ENCODE assay signal across 1 cellular context in the genomic region with DNA sequence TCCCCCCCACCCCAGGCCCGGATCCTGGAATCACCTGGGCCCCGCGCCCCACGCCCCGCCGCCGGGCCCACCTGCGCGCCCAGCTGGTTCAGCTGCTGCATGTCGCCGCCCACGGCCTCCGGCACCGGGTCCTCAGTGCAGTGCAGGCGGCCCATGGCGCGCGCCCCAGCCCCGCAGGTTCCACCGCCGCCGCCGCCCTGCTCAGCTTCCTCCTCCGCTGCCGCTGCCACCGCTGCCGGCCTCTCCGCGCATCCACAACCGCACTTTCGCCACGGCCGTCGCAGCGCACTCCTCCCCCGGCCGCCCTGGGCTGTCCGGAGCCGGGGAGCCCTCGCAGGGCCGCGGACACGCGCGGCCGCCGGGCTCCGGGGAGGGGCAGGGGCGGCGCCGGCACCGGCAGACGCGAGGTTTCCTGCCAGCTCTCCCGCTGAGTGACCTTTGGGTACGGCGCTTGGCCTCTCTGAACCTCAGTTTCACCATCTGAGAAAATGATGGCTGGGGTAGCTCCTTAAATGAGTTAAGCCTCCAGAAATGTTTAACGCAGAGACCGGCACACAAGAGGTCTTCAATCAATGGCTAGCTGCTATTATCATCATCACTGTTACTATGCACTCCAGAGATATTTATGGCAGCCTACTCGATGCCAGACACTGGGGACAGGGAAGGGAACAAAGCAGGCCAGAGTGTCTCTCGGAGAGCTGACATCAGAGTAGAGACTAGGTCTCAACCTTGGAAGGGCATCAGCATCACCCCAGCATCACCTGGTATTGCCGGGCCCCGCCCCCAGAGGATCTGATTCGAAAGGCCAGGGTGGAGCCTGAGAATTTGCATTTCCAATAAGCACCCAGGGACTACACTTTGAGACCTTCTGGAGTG.
TF ChIP-seq lines count a peak whose summit lies in the region.

A gene (minus strand): TSS at position 231 of the 876 bp plus-strand sequence. CDS start 76 bp downstream, at position 155.

TF ChIP-seq in HepG2, 621 proteins besides CTCF, POLR2A, EP300 and RAD21 (continued from another document and continues in another):
- TF ChIP-seq JUND (CRISPR knock-in tag; IDR thresholded peaks at IDR 0.05) (no peak), ZMYM3 (CRISPR knock-in tag; IDR thresholded peaks at IDR 0.05) (peak; percentile 86), ZNF709 (CRISPR knock-in tag; IDR thresholded peaks at IDR 0.05) (no peak), EZH2 (conservative IDR thresholded peaks at IDR 0.05; ENCODE audit: low read depth, low read length) (no peak), CC2D1A (CRISPR knock-in tag; IDR thresholded peaks at IDR 0.05) (no peak), FLYWCH1 (CRISPR knock-in tag; IDR thresholded peaks at IDR 0.05) (no peak), KDM6A (CRISPR knock-in tag; IDR thresholded peaks at IDR 0.05; ENCODE audit: low read depth) (peak; percentile 11; the same call in 1 of the 2 replicates), SP4 (CRISPR knock-in tag; IDR thresholded peaks at IDR 0.05) (peak; percentile 43), ZNF644 (CRISPR knock-in tag; IDR thresholded peaks at IDR 0.05; ENCODE audit: low read depth) (no peak), HNRNPUL1 (IDR thresholded peaks at IDR 0.05; ENCODE audit: low read depth, low read length) (no peak), ZNF878 (CRISPR knock-in tag; IDR thresholded peaks at IDR 0.05) (no peak), MLLT10 (CRISPR knock-in tag; IDR thresholded peaks at IDR 0.05) (no peak), CAMTA2 (CRISPR knock-in tag; IDR thresholded peaks at IDR 0.05; ENCODE audit: borderline replicate concordance) (0 out of 2 replicates have a peak, but pooled peaks have one; percentile 60), ATM (IDR thresholded peaks at IDR 0.05; ENCODE audit: borderline replicate concordance) (no peak), DR1 (CRISPR knock-in tag; IDR thresholded peaks at IDR 0.05) (no peak; the same call in 1 of the 2 replicates), ZNF260 (CRISPR knock-in tag; IDR thresholded peaks at IDR 0.05; ENCODE audit: borderline replicate concordance, low read depth) (no peak), EED (CRISPR knock-in tag; IDR thresholded peaks at IDR 0.05) (no peak), ZSCAN21 (CRISPR knock-in tag; IDR thresholded peaks at IDR 0.05; ENCODE audit: borderline replicate concordance) (peak; percentile 64; the same call in 1 of the 2 replicates), RBM22 (optimal IDR thresholded peaks at IDR 0.05; ENCODE audit: low read length) (no peak), ZNF235 (CRISPR knock-in tag; IDR thresholded peaks at IDR 0.05; ENCODE audit: borderline replicate concordance) (no peak), NCOA5 (CRISPR knock-in tag; IDR thresholded peaks at IDR 0.05) (no peak), ZNF629 (CRISPR knock-in tag; conservative IDR thresholded peaks at IDR 0.05) (no peak), NCOA2 (CRISPR knock-in tag; IDR thresholded peaks at IDR 0.05) (no peak), ATF7 (IDR thresholded peaks at IDR 0.05) (no peak), ATF7 (CRISPR knock-in tag; IDR thresholded peaks at IDR 0.05) (no peak)
- TF ChIP-seq, protein P1, sequence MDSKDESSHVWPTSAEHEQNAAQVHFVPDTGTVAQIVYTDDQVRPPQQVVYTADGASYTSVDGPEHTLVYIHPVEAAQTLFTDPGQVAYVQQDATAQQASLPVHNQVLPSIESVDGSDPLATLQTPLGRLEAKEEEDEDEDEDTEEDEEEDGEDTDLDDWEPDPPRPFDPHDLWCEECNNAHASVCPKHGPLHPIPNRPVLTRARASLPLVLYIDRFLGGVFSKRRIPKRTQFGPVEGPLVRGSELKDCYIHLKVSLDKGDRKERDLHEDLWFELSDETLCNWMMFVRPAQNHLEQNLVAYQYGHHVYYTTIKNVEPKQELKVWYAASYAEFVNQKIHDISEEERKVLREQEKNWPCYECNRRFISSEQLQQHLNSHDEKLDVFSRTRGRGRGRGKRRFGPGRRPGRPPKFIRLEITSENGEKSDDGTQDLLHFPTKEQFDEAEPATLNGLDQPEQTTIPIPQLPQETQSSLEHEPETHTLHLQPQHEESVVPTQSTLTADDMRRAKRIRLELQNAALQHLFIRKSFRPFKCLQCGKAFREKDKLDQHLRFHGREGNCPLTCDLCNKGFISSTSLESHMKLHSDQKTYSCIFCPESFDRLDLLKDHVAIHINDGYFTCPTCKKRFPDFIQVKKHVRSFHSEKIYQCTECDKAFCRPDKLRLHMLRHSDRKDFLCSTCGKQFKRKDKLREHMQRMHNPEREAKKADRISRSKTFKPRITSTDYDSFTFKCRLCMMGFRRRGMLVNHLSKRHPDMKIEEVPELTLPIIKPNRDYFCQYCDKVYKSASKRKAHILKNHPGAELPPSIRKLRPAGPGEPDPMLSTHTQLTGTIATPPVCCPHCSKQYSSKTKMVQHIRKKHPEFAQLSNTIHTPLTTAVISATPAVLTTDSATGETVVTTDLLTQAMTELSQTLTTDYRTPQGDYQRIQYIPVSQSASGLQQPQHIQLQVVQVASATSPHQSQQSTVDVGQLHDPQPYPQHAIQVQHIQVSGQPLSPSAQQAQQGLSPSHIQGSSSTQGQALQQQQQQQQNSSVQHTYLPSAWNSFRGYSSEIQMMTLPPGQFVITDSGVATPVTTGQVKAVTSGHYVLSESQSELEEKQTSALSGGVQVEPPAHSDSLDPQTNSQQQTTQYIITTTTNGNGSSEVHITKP (CRISPR knock-in tag; IDR thresholded peaks at IDR 0.05; ENCODE audit: low read depth): 0 out of 2 replicates have a peak, but pooled peaks have one; percentile 9
- TF ChIP-seq, protein P2, sequence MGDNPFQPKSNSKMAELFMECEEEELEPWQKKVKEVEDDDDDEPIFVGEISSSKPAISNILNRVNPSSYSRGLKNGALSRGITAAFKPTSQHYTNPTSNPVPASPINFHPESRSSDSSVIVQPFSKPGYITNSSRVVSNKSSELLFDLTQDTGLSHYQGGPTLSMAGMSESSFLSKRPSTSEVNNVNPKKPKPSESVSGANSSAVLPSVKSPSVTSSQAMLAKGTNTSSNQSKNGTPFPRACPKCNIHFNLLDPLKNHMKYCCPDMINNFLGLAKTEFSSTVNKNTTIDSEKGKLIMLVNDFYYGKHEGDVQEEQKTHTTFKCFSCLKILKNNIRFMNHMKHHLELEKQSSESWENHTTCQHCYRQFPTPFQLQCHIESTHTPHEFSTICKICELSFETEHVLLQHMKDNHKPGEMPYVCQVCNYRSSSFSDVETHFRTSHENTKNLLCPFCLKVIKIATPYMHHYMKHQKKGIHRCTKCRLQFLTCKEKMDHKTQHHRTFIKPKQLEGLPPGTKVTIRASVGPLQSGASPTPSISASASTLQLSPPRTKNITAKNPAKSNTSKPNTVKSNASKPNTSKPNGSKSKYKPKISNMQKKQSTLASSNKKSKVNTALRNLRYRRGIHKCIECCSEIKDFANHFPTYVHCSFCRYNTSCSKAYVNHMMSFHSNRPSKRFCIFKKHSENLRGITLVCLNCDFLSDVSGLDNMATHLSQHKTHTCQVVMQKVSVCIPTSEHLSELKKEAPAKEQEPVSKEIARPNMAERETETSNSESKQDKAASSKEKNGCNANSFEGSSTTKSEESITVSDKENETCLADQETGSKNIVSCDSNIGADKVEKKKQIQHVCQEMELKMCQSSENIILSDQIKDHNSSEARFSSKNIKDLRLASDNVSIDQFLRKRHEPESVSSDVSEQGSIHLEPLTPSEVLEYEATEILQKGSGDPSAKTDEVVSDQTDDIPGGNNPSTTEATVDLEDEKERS (CRISPR knock-in tag; IDR thresholded peaks at IDR 0.05): peak; percentile 50; the same call in 1 of the 2 replicates
- TF ChIP-seq, protein P3, sequence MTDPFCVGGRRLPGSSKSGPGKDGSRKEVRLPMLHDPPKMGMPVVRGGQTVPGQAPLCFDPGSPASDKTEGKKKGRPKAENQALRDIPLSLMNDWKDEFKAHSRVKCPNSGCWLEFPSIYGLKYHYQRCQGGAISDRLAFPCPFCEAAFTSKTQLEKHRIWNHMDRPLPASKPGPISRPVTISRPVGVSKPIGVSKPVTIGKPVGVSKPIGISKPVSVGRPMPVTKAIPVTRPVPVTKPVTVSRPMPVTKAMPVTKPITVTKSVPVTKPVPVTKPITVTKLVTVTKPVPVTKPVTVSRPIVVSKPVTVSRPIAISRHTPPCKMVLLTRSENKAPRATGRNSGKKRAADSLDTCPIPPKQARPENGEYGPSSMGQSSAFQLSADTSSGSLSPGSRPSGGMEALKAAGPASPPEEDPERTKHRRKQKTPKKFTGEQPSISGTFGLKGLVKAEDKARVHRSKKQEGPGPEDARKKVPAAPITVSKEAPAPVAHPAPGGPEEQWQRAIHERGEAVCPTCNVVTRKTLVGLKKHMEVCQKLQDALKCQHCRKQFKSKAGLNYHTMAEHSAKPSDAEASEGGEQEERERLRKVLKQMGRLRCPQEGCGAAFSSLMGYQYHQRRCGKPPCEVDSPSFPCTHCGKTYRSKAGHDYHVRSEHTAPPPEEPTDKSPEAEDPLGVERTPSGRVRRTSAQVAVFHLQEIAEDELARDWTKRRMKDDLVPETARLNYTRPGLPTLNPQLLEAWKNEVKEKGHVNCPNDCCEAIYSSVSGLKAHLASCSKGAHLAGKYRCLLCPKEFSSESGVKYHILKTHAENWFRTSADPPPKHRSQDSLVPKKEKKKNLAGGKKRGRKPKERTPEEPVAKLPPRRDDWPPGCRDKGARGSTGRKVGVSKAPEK (CRISPR knock-in tag; IDR thresholded peaks at IDR 0.05; ENCODE audit: borderline replicate concordance): no peak
- TF ChIP-seq, protein P4, sequence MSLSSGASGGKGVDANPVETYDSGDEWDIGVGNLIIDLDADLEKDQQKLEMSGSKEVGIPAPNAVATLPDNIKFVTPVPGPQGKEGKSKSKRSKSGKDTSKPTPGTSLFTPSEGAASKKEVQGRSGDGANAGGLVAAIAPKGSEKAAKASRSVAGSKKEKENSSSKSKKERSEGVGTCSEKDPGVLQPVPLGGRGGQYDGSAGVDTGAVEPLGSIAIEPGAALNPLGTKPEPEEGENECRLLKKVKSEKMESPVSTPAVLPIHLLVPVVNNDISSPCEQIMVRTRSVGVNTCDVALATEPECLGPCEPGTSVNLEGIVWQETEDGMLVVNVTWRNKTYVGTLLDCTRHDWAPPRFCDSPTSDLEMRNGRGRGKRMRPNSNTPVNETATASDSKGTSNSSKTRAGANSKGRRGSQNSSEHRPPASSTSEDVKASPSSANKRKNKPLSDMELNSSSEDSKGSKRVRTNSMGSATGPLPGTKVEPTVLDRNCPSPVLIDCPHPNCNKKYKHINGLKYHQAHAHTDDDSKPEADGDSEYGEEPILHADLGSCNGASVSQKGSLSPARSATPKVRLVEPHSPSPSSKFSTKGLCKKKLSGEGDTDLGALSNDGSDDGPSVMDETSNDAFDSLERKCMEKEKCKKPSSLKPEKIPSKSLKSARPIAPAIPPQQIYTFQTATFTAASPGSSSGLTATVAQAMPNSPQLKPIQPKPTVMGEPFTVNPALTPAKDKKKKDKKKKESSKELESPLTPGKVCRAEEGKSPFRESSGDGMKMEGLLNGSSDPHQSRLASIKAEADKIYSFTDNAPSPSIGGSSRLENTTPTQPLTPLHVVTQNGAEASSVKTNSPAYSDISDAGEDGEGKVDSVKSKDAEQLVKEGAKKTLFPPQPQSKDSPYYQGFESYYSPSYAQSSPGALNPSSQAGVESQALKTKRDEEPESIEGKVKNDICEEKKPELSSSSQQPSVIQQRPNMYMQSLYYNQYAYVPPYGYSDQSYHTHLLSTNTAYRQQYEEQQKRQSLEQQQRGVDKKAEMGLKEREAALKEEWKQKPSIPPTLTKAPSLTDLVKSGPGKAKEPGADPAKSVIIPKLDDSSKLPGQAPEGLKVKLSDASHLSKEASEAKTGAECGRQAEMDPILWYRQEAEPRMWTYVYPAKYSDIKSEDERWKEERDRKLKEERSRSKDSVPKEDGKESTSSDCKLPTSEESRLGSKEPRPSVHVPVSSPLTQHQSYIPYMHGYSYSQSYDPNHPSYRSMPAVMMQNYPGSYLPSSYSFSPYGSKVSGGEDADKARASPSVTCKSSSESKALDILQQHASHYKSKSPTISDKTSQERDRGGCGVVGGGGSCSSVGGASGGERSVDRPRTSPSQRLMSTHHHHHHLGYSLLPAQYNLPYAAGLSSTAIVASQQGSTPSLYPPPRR (CRISPR knock-in tag; IDR thresholded peaks at IDR 0.05; ENCODE audit: borderline replicate concordance): no peak
- TF ChIP-seq, protein P5, sequence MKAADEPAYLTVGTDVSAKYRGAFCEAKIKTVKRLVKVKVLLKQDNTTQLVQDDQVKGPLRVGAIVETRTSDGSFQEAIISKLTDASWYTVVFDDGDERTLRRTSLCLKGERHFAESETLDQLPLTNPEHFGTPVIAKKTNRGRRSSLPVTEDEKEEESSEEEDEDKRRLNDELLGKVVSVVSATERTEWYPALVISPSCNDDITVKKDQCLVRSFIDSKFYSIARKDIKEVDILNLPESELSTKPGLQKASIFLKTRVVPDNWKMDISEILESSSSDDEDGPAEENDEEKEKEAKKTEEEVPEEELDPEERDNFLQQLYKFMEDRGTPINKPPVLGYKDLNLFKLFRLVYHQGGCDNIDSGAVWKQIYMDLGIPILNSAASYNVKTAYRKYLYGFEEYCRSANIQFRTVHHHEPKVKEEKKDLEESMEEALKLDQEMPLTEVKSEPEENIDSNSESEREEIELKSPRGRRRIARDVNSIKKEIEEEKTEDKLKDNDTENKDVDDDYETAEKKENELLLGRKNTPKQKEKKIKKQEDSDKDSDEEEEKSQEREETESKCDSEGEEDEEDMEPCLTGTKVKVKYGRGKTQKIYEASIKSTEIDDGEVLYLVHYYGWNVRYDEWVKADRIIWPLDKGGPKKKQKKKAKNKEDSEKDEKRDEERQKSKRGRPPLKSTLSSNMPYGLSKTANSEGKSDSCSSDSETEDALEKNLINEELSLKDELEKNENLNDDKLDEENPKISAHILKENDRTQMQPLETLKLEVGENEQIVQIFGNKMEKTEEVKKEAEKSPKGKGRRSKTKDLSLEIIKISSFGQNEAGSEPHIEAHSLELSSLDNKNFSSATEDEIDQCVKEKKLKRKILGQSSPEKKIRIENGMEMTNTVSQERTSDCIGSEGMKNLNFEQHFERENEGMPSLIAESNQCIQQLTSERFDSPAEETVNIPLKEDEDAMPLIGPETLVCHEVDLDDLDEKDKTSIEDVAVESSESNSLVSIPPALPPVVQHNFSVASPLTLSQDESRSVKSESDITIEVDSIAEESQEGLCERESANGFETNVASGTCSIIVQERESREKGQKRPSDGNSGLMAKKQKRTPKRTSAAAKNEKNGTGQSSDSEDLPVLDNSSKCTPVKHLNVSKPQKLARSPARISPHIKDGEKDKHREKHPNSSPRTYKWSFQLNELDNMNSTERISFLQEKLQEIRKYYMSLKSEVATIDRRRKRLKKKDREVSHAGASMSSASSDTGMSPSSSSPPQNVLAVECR (CRISPR knock-in tag; IDR thresholded peaks at IDR 0.05; ENCODE audit: borderline replicate concordance): peak; percentile 68; the same call in 1 of the 2 replicates
